13 cellular contexts compared by ENCODE assay signal in the genomic region with DNA sequence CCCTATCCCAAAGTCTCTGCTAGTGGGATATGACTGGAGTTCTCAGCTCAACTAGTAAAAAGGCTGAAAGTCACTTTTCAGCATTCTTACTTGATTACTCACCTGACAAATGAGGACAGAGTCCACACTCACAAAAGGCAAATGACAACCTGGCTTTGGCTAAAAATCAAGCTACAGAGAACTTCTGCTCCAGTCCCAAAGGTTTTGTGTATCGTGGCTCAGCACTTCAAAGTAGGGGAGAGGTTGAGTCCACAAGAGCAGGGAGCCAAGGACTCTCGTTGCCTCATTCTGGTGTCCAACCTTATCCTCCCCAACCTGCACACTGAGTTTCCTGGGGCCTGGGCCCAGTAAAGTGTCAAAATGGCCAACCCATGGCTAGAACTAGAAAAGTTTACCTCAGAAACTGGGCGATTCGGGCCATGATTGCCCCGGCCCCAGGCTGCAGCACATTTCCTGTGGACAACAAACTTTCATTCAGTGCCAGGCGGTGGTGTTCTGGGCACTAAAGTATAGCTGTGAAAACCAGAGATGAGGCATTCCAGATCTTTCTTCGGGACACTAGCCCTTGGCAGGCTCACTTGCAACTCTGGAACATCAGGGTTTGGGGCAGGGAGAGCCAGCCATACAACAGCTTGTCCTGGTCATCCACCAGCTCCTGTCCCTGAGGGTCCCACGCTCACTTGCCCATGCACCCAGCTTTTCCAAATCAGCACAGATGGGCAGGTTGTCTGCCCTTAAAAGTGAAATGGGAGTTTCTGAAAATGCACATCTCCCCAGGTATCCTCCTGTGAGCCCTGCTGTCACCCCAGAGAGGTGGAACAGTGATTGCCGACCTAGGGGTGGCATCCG. TPM values are rescaled to one million over a fixed set of nuclear protein-coding genes. Genes with fewer than 3 reads are reported as not detected.
A peak's percentile ranks its signal among the peaks of the same experiment; 100 is the strongest.
DNase-seq lines count a peak whose midpoint lies in the region; ATAC-seq, FAIRE-seq and TF ChIP-seq lines count a peak whose summit lies in the region.
"Had no signal": no experiment of that assay in that cellular context is flagged by ENCODE, and none has a peak within 500 bp of the region (broad histone marks: within the 10 kb centered on the region; RNA-seq: fewer than 3 reads in every experiment).

No MANE protein-coding gene starts in this region.

- DNase-seq in activated CD4-positive, alpha-beta T cell treated with anti-CD3 and anti-CD28 coated beads, Interleukin-2, amount 10 ng/mL, durations not matched to agents 7 days and 5 days, result no peak
- DNase-seq in activated CD4-positive, alpha-beta T cell treated with anti-CD3 and anti-CD28 coated beads, Interleukin-2, amount 10 ng/mL, durations not matched to agents 24 days and 14 days, result no peak
- peak; percentile 34 for DNase-seq in activated CD8-positive, alpha-beta memory T cell treated with anti-CD3 and anti-CD28 coated beads, Interleukin-2, amount 50 U/mL, for 48 hours
- DNase-seq in right lobe of liver (peak; percentile 67 to 93 (median 85)), GM19239 (ENCODE audit: insufficient read length, low spot score) (no peak)
- DNase-seq in stimulated activated naive B cell treated with anti-CD40 and anti-IgM and Interleukin-4, amounts not matched to agents 10 μg/mL and 1 μg/mL and 100 μg/mL, for 72 hours, result no peak
- no peak for DNase-seq in activated CD4-positive, alpha-beta T cell treated with anti-CD3 and anti-CD28 coated beads for 4 hours
- DNase-seq: activated T-cell treated with anti-CD3 and anti-CD28 coated beads, Interleukin-2, amount 50 U/mL, for 72 hours; NCI-H187 had no signal

- peak overlapping the region in 2 of 3 donors; percentile 98 to 99 for H3K4me3 ChIP-seq in right lobe of liver

- no peaks in the 10 kb centered on the region for H3K27me3 ChIP-seq in right lobe of liver

- no peak for FAIRE-seq in GM19239 (lab: Jason Lieb, UNC)
- FAIRE-seq: TTC549 had no signal

- H3K4me1 ChIP-seq in right lobe of liver, result peaks cover 0 to 78% (median 31%) of the 10 kb centered on the region in 4 donors

- H3K36me3 Mint-ChIP-seq in activated CD4-positive, alpha-beta T cell treated with anti-CD3 and anti-CD28 coated beads, Interleukin-2, amount 10 ng/mL, durations not matched to agents 7 days and 5 days (ENCODE audit: low read depth), result peaks cover 53% of the 10 kb centered on the region
- H3K36me3 Mint-ChIP-seq in activated CD4-positive, alpha-beta T cell treated with anti-CD3 and anti-CD28 coated beads, Interleukin-2, amount 10 ng/mL, durations not matched to agents 24 days and 14 days (ENCODE audit: low read depth), result peaks cover 52% of the 10 kb centered on the region
- H3K36me3 Mint-ChIP-seq in stimulated activated naive B cell treated with anti-CD40 and anti-IgM and Interleukin-4, amounts not matched to agents 10 μg/mL and 1 μg/mL and 100 μg/mL, for 72 hours, result peaks cover 24 to 50% of the 10 kb centered on the region in 2 donors

- intact Hi-C loops in activated CD4-positive, alpha-beta T cell treated with anti-CD3 and anti-CD28 coated beads, Interleukin-2, amount 10 ng/mL, durations not matched to agents 24 days and 14 days (cut with micrococcal nuclease), result no loop called here
- intact Hi-C loops in right lobe of liver (cut with DNase I), result no loop called here

- peaks cover 46% of the 10 kb centered on the region for H3K4me1 Mint-ChIP-seq in activated CD4-positive, alpha-beta T cell treated with anti-CD3 and anti-CD28 coated beads, Interleukin-2, amount 10 ng/mL, durations not matched to agents 7 days and 5 days
- peaks cover 43% of the 10 kb centered on the region for H3K4me1 Mint-ChIP-seq in activated CD4-positive, alpha-beta T cell treated with anti-CD3 and anti-CD28 coated beads, Interleukin-2, amount 10 ng/mL, durations not matched to agents 24 days and 14 days
- H3K4me1 Mint-ChIP-seq in stimulated activated naive B cell treated with anti-CD40 and anti-IgM and Interleukin-4, amounts not matched to agents 10 μg/mL and 1 μg/mL and 100 μg/mL, for 72 hours, result peaks cover 28 to 55% of the 10 kb centered on the region in 2 donors

- peak overlapping the region; percentile 49 to 90 (median 76) for H3K27ac ChIP-seq in right lobe of liver

- H3K27ac Mint-ChIP-seq in activated CD4-positive, alpha-beta T cell treated with anti-CD3 and anti-CD28 coated beads, Interleukin-2, amount 10 ng/mL, durations not matched to agents 7 days and 5 days, result peak overlapping the region; percentile 48
- H3K27ac Mint-ChIP-seq in activated CD4-positive, alpha-beta T cell treated with anti-CD3 and anti-CD28 coated beads, Interleukin-2, amount 10 ng/mL, durations not matched to agents 24 days and 14 days, result no peak overlapping the region
- peak overlapping the region; percentile 9 for H3K27ac Mint-ChIP-seq in stimulated activated naive B cell treated with anti-CD40 and anti-IgM and Interleukin-4, amounts not matched to agents 10 μg/mL and 1 μg/mL and 100 μg/mL, for 72 hours
- H3K27ac Mint-ChIP-seq: activated T-cell treated with anti-CD3 and anti-CD28 coated beads, Interleukin-2, amount 50 U/mL, for 72 hours had no signal

- no peaks in the 10 kb centered on the region for H3K9me3 Mint-ChIP-seq in activated CD4-positive, alpha-beta T cell treated with anti-CD3 and anti-CD28 coated beads, Interleukin-2, amount 10 ng/mL, durations not matched to agents 7 days and 5 days
- H3K9me3 Mint-ChIP-seq in activated CD4-positive, alpha-beta T cell treated with anti-CD3 and anti-CD28 coated beads, Interleukin-2, amount 10 ng/mL, durations not matched to agents 24 days and 14 days, result no peaks in the 10 kb centered on the region
- no peaks in the 10 kb centered on the region for H3K9me3 Mint-ChIP-seq in stimulated activated naive B cell treated with anti-CD40 and anti-IgM and Interleukin-4, amounts not matched to agents 10 μg/mL and 1 μg/mL and 100 μg/mL, for 72 hours
- H3K9me3 Mint-ChIP-seq: activated T-cell treated with anti-CD3 and anti-CD28 coated beads, Interleukin-2, amount 50 U/mL, for 72 hours; central memory CD8-positive, alpha-beta T cell had no signal

- CTCF ChIA-PET in activated CD4-positive, alpha-beta T cell treated with anti-CD3 and anti-CD28 coated beads, Interleukin-2, amount 10 ng/mL, durations not matched to agents 7 days and 5 days (lab: Charles Lee), result interaction anchor here (1.1 to 1.6 kb wide), 3 partner anchors 9 to 29 kb away, joined by 3 to 4 read pairs (median 3); no protein-coding TSS in a partner anchor

- H3K36me3 ChIP-seq in right lobe of liver, result peaks cover 0 to 52% (median 22%) of the 10 kb centered on the region in 4 donors

- POLR2A ChIA-PET in activated CD4-positive, alpha-beta T cell treated with anti-CD3 and anti-CD28 coated beads, Interleukin-2, amount 10 ng/mL, durations not matched to agents 7 days and 5 days (lab: Charles Lee), result no interaction called here

- no peaks in the 10 kb centered on the region for H3K27me3 Mint-ChIP-seq in activated CD4-positive, alpha-beta T cell treated with anti-CD3 and anti-CD28 coated beads, Interleukin-2, amount 10 ng/mL, durations not matched to agents 7 days and 5 days
- no peaks in the 10 kb centered on the region for H3K27me3 Mint-ChIP-seq in activated CD4-positive, alpha-beta T cell treated with anti-CD3 and anti-CD28 coated beads, Interleukin-2, amount 10 ng/mL, durations not matched to agents 24 days and 14 days
- no peaks in the 10 kb centered on the region for H3K27me3 Mint-ChIP-seq in stimulated activated naive B cell treated with anti-CD40 and anti-IgM and Interleukin-4, amounts not matched to agents 10 μg/mL and 1 μg/mL and 100 μg/mL, for 72 hours
- H3K27me3 Mint-ChIP-seq: central memory CD8-positive, alpha-beta T cell had no signal

- peak; percentile 41 to 64 (median 50) for ATAC-seq in right lobe of liver
- ATAC-seq in stimulated activated naive B cell treated with anti-CD40 and anti-IgM and Interleukin-4, amounts not matched to agents 10 μg/mL and 1 μg/mL and 100 μg/mL, for 72 hours (replicated peaks), result no peak
- no peak for ATAC-seq in GM21381 (IDR thresholded peaks at IDR 0.05; ENCODE audit: unreplicated experiment)
- ATAC-seq: activated T-cell treated with anti-CD3 and anti-CD28 coated beads, Interleukin-2, amount 50 U/mL, for 72 hours; sciatic nerve had no signal

- no peaks in the 10 kb centered on the region for H3K9me3 ChIP-seq in right lobe of liver

- TF ChIP-seq POLR2A in right lobe of liver (IDR thresholded peaks at IDR 0.05), result peak; percentile 68

- no peak overlapping the region for H3K4me3 Mint-ChIP-seq in activated CD4-positive, alpha-beta T cell treated with anti-CD3 and anti-CD28 coated beads, Interleukin-2, amount 10 ng/mL, durations not matched to agents 7 days and 5 days
- no peak overlapping the region for H3K4me3 Mint-ChIP-seq in activated CD4-positive, alpha-beta T cell treated with anti-CD3 and anti-CD28 coated beads, Interleukin-2, amount 10 ng/mL, durations not matched to agents 24 days and 14 days
- H3K4me3 Mint-ChIP-seq in stimulated activated naive B cell treated with anti-CD40 and anti-IgM and Interleukin-4, amounts not matched to agents 10 μg/mL and 1 μg/mL and 100 μg/mL, for 72 hours, result no peak overlapping the region
- H3K4me3 Mint-ChIP-seq: activated T-cell treated with anti-CD3 and anti-CD28 coated beads, Interleukin-2, amount 50 U/mL, for 72 hours; central memory CD8-positive, alpha-beta T cell had no signal

- TF ChIP-seq CTCF in right lobe of liver (IDR thresholded peaks at IDR 0.05), result no peak

- 29% methylated on average over 9 of the region's 10 CpGs for WGBS in right lobe of liver (ENCODE audit: insufficient coverage, low coverage, low lambda C conversion rate, missing lambda C conversion rate)

RNA-seq across cellular contexts. Expression of gene ACAA1, which starts 3.1 kb away (rescaled TPM):
- 100 to 1,000 TPM in 1 of 2 experiments, 10 to 100 TPM in 1; 93.8 to 114 TPM for total RNA-seq in activated CD4-positive, alpha-beta T cell treated with anti-CD3 and anti-CD28 coated beads, Interleukin-2, amount 10 ng/mL, durations not matched to agents 7 days and 5 days
- 68.7 and 71.6 TPM in 2 replicates for total RNA-seq in activated CD4-positive, alpha-beta T cell treated with anti-CD3 and anti-CD28 coated beads, Interleukin-2, amount 10 ng/mL, durations not matched to agents 24 days and 14 days
- total RNA-seq in right lobe of liver, result 100 to 1,000 TPM; 192 to 441 (median 309) TPM

RNA-seq across cellular contexts. Expression of gene MYD88, which starts 4.7 kb away (rescaled TPM):
- 10 to 100 TPM; 74.1 to 91.1 TPM for total RNA-seq in activated CD4-positive, alpha-beta T cell treated with anti-CD3 and anti-CD28 coated beads, Interleukin-2, amount 10 ng/mL, durations not matched to agents 7 days and 5 days
- 32.0 and 36.9 TPM in 2 replicates for total RNA-seq in activated CD4-positive, alpha-beta T cell treated with anti-CD3 and anti-CD28 coated beads, Interleukin-2, amount 10 ng/mL, durations not matched to agents 24 days and 14 days
- total RNA-seq in right lobe of liver, result 10 to 100 TPM; 24.3 to 57.3 (median 37.0) TPM

RNA-seq across cellular contexts. Expression of gene OXSR1, which starts 31.6 kb away (rescaled TPM):
- total RNA-seq in activated CD4-positive, alpha-beta T cell treated with anti-CD3 and anti-CD28 coated beads, Interleukin-2, amount 10 ng/mL, durations not matched to agents 7 days and 5 days, result 10 to 100 TPM; 52.4 to 57.3 TPM
- total RNA-seq in activated CD4-positive, alpha-beta T cell treated with anti-CD3 and anti-CD28 coated beads, Interleukin-2, amount 10 ng/mL, durations not matched to agents 24 days and 14 days, result 56.4 and 58.3 TPM in 2 replicates
- total RNA-seq in right lobe of liver, result 10 to 100 TPM; 12.0 to 20.3 (median 15.2) TPM

Comparison
In these comparisons a context has a peak if more than half of its experiments do, and no peak if none do; other contexts are left out.
1. DNase-seq: peak in activated CD8-positive, alpha-beta memory T cell treated with anti-CD3 and anti-CD28 coated beads, Interleukin-2, amount 50 U/mL, for 48 hours (single experiment) and right lobe of liver (3 of 3); none in activated CD4-positive, alpha-beta T cell treated with anti-CD3 and anti-CD28 coated beads, Interleukin-2, amount 10 ng/mL, durations not matched to agents 7 days and 5 days (single experiment), activated CD4-positive, alpha-beta T cell treated with anti-CD3 and anti-CD28 coated beads, Interleukin-2, amount 10 ng/mL, durations not matched to agents 24 days and 14 days (single experiment), stimulated activated naive B cell treated with anti-CD40 and anti-IgM and Interleukin-4, amounts not matched to agents 10 μg/mL and 1 μg/mL and 100 μg/mL, for 72 hours (single experiment), activated CD4-positive, alpha-beta T cell treated with anti-CD3 and anti-CD28 coated beads for 4 hours (0 of 2) and GM19239 (single experiment).
2. ATAC-seq: peak in right lobe of liver (4 of 4); none in stimulated activated naive B cell treated with anti-CD40 and anti-IgM and Interleukin-4, amounts not matched to agents 10 μg/mL and 1 μg/mL and 100 μg/mL, for 72 hours (0 of 2) and GM21381 (single experiment).